Comparison of ENCODE assay signal across 9 cellular contexts in genomic region chr1:11655263-11656079, GRCh38. TPM values are rescaled to one million over a fixed set of nuclear protein-coding genes. Genes with fewer than 3 reads are reported as not detected.
DNase-seq lines count a peak whose midpoint lies in the region; ATAC-seq, FAIRE-seq and TF ChIP-seq lines count a peak whose summit lies in the region.
"Had no signal": no experiment of that assay in that cellular context is flagged by ENCODE, and none has a peak within 500 bp of the region (broad histone marks: within the 10 kb centered on the region; RNA-seq: fewer than 3 reads in every experiment).

No MANE protein-coding gene starts in this region.

- intact Hi-C loops in breast epithelium (cut with DNase I; ENCODE audit: low total_unique reads) (no loop called here), mucosa of descending colon (cut with DNase I, micrococcal nuclease) (loop anchor here in 1 of 2 donors (10.0 kb wide), 1 partner anchor 69 kb away; no protein-coding TSS in a partner anchor)

- H3K4me2 ChIP-seq in A549, result peak overlapping the region; percentile 94

- DNase-seq in A549 (ENCODE audit: low read depth in 1 of 2, low spot score in 1 of 2), result no peak
- DNase-seq in HFF-Myc (ENCODE audit: extremely low read depth, low read depth), result no peak
- DNase-seq in breast epithelium (ENCODE audit: low spot score in 2 of 2), result no peak
- DNase-seq in mucosa of descending colon, result no peak
- no peak for DNase-seq in SW 1271 (lab: John Stamatoyannopoulos, UW)
- DNase-seq in amniotic stem cell (lab: John Stamatoyannopoulos, UW), result no peak
- DNase-seq in omental fat pad (ENCODE audit: low spot score), result no peak
- DNase-seq: SJCRH30 had no signal

- CTCF ChIA-PET in A549 (lab: Yijun Ruan, JAX), result interaction anchor here (0.6 to 1.6 kb wide), 6 partner anchors 8 to 618 kb away, joined by 3 to 7 read pairs (median 4); partner anchors contain the start of gene FBXO6

- no peak for FAIRE-seq in A549 (lab: Jason Lieb, UNC)

- H3K27me3 ChIP-seq in breast epithelium, result no peaks in the 10 kb centered on the region

- peak overlapping the region; percentile 88 for H3K4me3 ChIP-seq in A549
- H3K4me3 ChIP-seq in HFF-Myc (replicated peaks; ENCODE audit: low read depth, low read length), result peak overlapping the region; percentile 47
- peak overlapping the region; percentile 53 to 91 (median 85) for H3K4me3 ChIP-seq in breast epithelium
- H3K4me3 ChIP-seq in mucosa of descending colon, result peak overlapping the region; percentile 24
- H3K4me3 ChIP-seq: SJCRH30 had no signal

- TF ChIP-seq POLR2A in A549 (IDR thresholded peaks at IDR 0.05; ENCODE audit: low read length) (no peak), breast epithelium (IDR thresholded peaks at IDR 0.05) (no peak)

- 38% methylated on average over 8 of the region's 25 CpGs for WGBS in A549 (ENCODE audit: missing lambda C conversion rate)

- TF ChIP-seq CTCF in A549 (IDR thresholded peaks at IDR 0.05) (no peak), HFF-Myc (IDR thresholded peaks at IDR 0.05; ENCODE audit: low read depth, low read length, missing control alignments) (no peak), breast epithelium (IDR thresholded peaks at IDR 0.05) (no peak), mucosa of descending colon (IDR thresholded peaks at IDR 0.05) (no peak), omental fat pad (IDR thresholded peaks at IDR 0.05) (no peak)

- no peak for ATAC-seq in A549
- ATAC-seq in mucosa of descending colon, result no peak
- no peak for ATAC-seq in HG03280 (IDR thresholded peaks at IDR 0.05; ENCODE audit: unreplicated experiment)
- no peak for ATAC-seq in omental fat pad (ENCODE audit: low FRiP score)

- H3K9me3 ChIP-seq in A549 (no peaks in the 10 kb centered on the region), breast epithelium (no peaks in the 10 kb centered on the region), mucosa of descending colon (no peaks in the 10 kb centered on the region)
- H3K9me3 ChIP-seq: SJCRH30 had no signal

- TF ChIP-seq EP300 in A549 (IDR thresholded peaks at IDR 0.05), result no peak

- TF ChIP-seq RAD21 in A549 (conservative IDR thresholded peaks at IDR 0.05 in 1 of 2, IDR thresholded peaks at IDR 0.05 in 1 of 2), result no peak

- H3K27ac ChIP-seq in A549 (peak overlapping the region; percentile 77 to 91), breast epithelium (peak overlapping the region; percentile 87 to 90)
- H3K27ac ChIP-seq: SJCRH30 had no signal

- no peaks in the 10 kb centered on the region for H3K36me3 ChIP-seq in breast epithelium
- no peaks in the 10 kb centered on the region for H3K36me3 ChIP-seq in mucosa of descending colon (ENCODE audit: low read depth)
- H3K36me3 ChIP-seq: SJCRH30 had no signal

- H3K4me1 ChIP-seq in A549 (peaks cover 16% of the 10 kb centered on the region; the same call in 2 of the 3 replicates), breast epithelium (peaks cover 0 to 8% of the 10 kb centered on the region in 2 donors), mucosa of descending colon (ENCODE audit: low read depth) (peaks cover 11% of the 10 kb centered on the region)
- H3K4me1 ChIP-seq: SJCRH30 had no signal

- POLR2A ChIA-PET in A549 (lab: Yijun Ruan, JAX), result no interaction called here

TF ChIP-seq in A549, 52 proteins besides CTCF, POLR2A, EP300 and RAD21:
- no peak for TF ChIP-seq ZNF302 (CRISPR knock-in tag; IDR thresholded peaks at IDR 0.05)
- no peak for TF ChIP-seq BHLHE40 (IDR thresholded peaks at IDR 0.05; ENCODE audit: low read depth, low read length)
- no peak for TF ChIP-seq MAZ (IDR thresholded peaks at IDR 0.05; ENCODE audit: borderline replicate concordance, low read depth, low read length)
- TF ChIP-seq SMC3 (IDR thresholded peaks at IDR 0.05), result no peak
- no peak for TF ChIP-seq MYC (IDR thresholded peaks at IDR 0.05; ENCODE audit: borderline replicate concordance, low read length)
- TF ChIP-seq HOXB5 (CRISPR knock-in tag; IDR thresholded peaks at IDR 0.05), result no peak
- no peak for TF ChIP-seq ESRRA (IDR thresholded peaks at IDR 0.05; ENCODE audit: borderline replicate concordance, low read length)
- TF ChIP-seq FOSL2 (IDR thresholded peaks at IDR 0.05), result no peak
- no peak for TF ChIP-seq FOSL2 (CRISPR knock-in tag; IDR thresholded peaks at IDR 0.05)
- no peak for TF ChIP-seq ATOH8 (CRISPR knock-in tag; IDR thresholded peaks at IDR 0.05; ENCODE audit: low read depth)
- TF ChIP-seq TP53 (CRISPR knock-in tag; IDR thresholded peaks at IDR 0.05), result no peak
- TF ChIP-seq E2F6 (IDR thresholded peaks at IDR 0.05; ENCODE audit: borderline replicate concordance, low read depth), result no peak

RNA-seq across cellular contexts. Expression of gene FBXO44, which starts 0.8 kb away (rescaled TPM):
- polyA plus RNA-seq in A549 (2011; rRNA removed), result 10.3 and 10.4 TPM in 2 replicates
- polyA plus RNA-seq in A549 (2012; cell fraction: cytosol; rRNA removed), result 21.9 and 29.7 TPM in 2 replicates
- 90.7 and 96.8 TPM in 2 replicates for polyA plus RNA-seq in A549 (2012; cell fraction: nucleus; rRNA removed)
- polyA plus RNA-seq in A549 (2017; fragmentation: RNase III; extraction: RNeasy Plus Mini Kit Qiagen cat#74134 plus additional on column Dnase treatment), result 21.7 to 27.3 TPM (median 26.9 TPM) in 3 replicates
- polyA minus RNA-seq in A549 (2011; rRNA and poly(A)+ RNA removed), result 8.1 and 8.8 TPM in 2 replicates
- 10 to 100 TPM; 14.1 to 32.1 (median 31.3) TPM for total RNA-seq in breast epithelium
- total RNA-seq in mucosa of descending colon, result 10 to 100 TPM in 1 of 3 donors, 1 to 10 TPM in 2; 6.5 to 19.1 (median 6.6) TPM
- 10 to 100 TPM in 1 of 4 donors, 1 to 10 TPM in 3; 5.8 to 13.3 (median 9.6) TPM for total RNA-seq in omental fat pad
- total RNA-seq: SJCRH30 had no signal

RNA-seq across cellular contexts. Expression of gene FBXO2, which starts 1.2 kb away (rescaled TPM):
- 5.8 and 8.5 TPM in 2 replicates for polyA plus RNA-seq in A549 (2011; rRNA removed)
- polyA plus RNA-seq in A549 (2012; cell fraction: cytosol; rRNA removed), result 7.1 and 7.3 TPM in 2 replicates
- 7.6 and 8.2 TPM in 2 replicates for polyA plus RNA-seq in A549 (2012; cell fraction: nucleus; rRNA removed)
- polyA plus RNA-seq in A549 (2017; fragmentation: RNase III; extraction: RNeasy Plus Mini Kit Qiagen cat#74134 plus additional on column Dnase treatment), result 14.3 to 35.2 TPM (median 31.2 TPM) in 3 replicates
- 3.0 and 4.5 TPM in 2 replicates for polyA minus RNA-seq in A549 (2011; rRNA and poly(A)+ RNA removed)
- total RNA-seq in breast epithelium, result 10 to 100 TPM in 2 of 3 donors, 1 to 10 TPM in 1; 1.3 to 49.3 (median 40.6) TPM
- total RNA-seq in mucosa of descending colon, result 1 to 10 TPM in 1 of 3 donors, under 1 TPM in 2; 0.23 to 8.6 (median 0.63) TPM
- total RNA-seq in omental fat pad, result 10 to 100 TPM in 1 of 4 donors, 1 to 10 TPM in 3; 1.1 to 24.3 (median 8.3) TPM
- total RNA-seq: SJCRH30 had no signal

RNA-seq across cellular contexts. Expression of gene FBXO6, which starts 8.5 kb away (rescaled TPM):
- polyA plus RNA-seq in A549 (2011; rRNA removed) (7.7 and 8.5 TPM in 2 replicates), A549 (2017; fragmentation: RNase III; extraction: RNeasy Plus Mini Kit Qiagen cat#74134 plus additional on column Dnase treatment) (4.8 to 5.5 TPM (median 5.4 TPM) in 3 replicates)
- polyA plus RNA-seq in A549 (2012; cell fraction: cytosol; rRNA removed), result 14.3 and 18.0 TPM in 2 replicates
- 6.8 and 9.0 TPM in 2 replicates for polyA plus RNA-seq in A549 (2012; cell fraction: nucleus; rRNA removed)
- 6.7 and 7.7 TPM in 2 replicates for polyA minus RNA-seq in A549 (2011; rRNA and poly(A)+ RNA removed)
- total RNA-seq in breast epithelium (10 to 100 TPM; 10.2 to 17.0 (median 16.5) TPM), mucosa of descending colon (1 to 10 TPM; 3.8 to 7.5 (median 6.3) TPM), omental fat pad (10 to 100 TPM in 3 of 4 donors, 1 to 10 TPM in 1; 5.9 to 16.3 (median 11.0) TPM)
- total RNA-seq: SJCRH30 had no signal

RNA-seq across cellular contexts. Expression of gene MAD2L2, which starts 25.5 kb away (rescaled TPM):
- polyA plus RNA-seq in A549 (2011; rRNA removed), result 32.5 and 35.4 TPM in 2 replicates
- 67.2 and 71.8 TPM in 2 replicates for polyA plus RNA-seq in A549 (2012; cell fraction: cytosol; rRNA removed)
- 52.5 and 53.0 TPM in 2 replicates for polyA plus RNA-seq in A549 (2012; cell fraction: nucleus; rRNA removed)
- polyA plus RNA-seq in A549 (2017; fragmentation: RNase III; extraction: RNeasy Plus Mini Kit Qiagen cat#74134 plus additional on column Dnase treatment), result 30.6 to 31.7 TPM (median 31.2 TPM) in 3 replicates
- polyA minus RNA-seq in A549 (2011; rRNA and poly(A)+ RNA removed), result 34.5 and 39.9 TPM in 2 replicates
- 10 to 100 TPM; 31.8 to 58.7 (median 47.7) TPM for total RNA-seq in breast epithelium
- total RNA-seq in mucosa of descending colon, result 10 to 100 TPM in 2 of 3 donors, 1 to 10 TPM in 1; 5.1 to 21.2 (median 16.3) TPM
- total RNA-seq in omental fat pad, result 10 to 100 TPM; 20.2 to 41.3 (median 35.7) TPM

RNA-seq across cellular contexts. Expression of gene DRAXIN, which starts 36.0 kb away (rescaled TPM):
- polyA plus RNA-seq in A549 (2011; rRNA removed) (0.03 and 0.04 TPM in 2 replicates), A549 (2017; fragmentation: RNase III; extraction: RNeasy Plus Mini Kit Qiagen cat#74134 plus additional on column Dnase treatment) (0.03 to 0.08 TPM in 2 of 3 replicates, not detected in the other)
- under 0.01 and 0.01 TPM in 2 replicates for polyA plus RNA-seq in A549 (2012; cell fraction: cytosol; rRNA removed)
- 0.01 and 0.04 TPM in 2 replicates for polyA plus RNA-seq in A549 (2012; cell fraction: nucleus; rRNA removed)
- not detected in 2 replicates for polyA minus RNA-seq in A549 (2011; rRNA and poly(A)+ RNA removed)
- total RNA-seq in breast epithelium (under 1 TPM; under 0.01 to 0.15 (median under 0.01) TPM), mucosa of descending colon (under 1 TPM; 0.10 to 0.19 (median 0.17) TPM), omental fat pad (not detected)

Comparison
In these comparisons a context has a peak if more than half of its experiments do, and no peak if none do; other contexts are left out.
1. H3K4me3 ChIP-seq: peak in every context shown above with its lines; median percentile 88 in A549; 85 in breast epithelium; 47 in HFF-Myc; 24 in mucosa of descending colon.